16 cellular contexts compared by ENCODE assay signal in the genomic region with DNA sequence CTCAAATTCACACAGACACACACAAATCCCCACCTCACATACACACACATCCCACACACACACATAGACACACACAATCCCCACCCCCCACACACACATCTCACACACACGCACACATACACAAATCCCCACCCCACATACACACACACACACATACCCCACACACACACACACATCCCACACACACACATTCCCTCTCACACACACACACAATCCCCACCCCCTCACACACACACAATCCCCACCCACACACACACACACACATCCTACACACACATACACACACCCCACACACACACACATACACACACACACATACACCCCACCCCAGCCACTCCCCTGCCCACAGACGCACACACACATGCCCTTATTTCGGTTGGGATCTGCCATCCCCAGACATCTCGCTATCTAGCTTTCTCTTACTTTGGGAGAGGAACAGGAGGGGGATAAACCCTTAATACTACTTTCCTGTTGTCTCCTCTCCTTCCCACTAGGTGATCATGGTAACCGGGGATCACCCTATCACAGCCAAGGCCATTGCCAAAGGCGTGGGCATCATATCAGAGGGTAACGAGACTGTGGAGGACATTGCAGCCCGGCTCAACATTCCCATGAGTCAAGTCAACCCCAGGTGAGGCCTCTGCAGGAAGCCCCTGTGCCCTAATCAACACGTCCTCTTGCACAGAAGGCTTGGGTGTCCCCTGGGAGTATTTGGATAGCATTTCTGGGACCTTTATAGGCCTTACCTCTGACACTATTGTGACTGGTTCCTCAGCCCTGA. TPM values are rescaled to one million over a fixed set of nuclear protein-coding genes. Genes with fewer than 3 reads are reported as not detected.
A peak's percentile ranks its signal among the peaks of the same experiment; 100 is the strongest.
DNase-seq lines count a peak whose midpoint lies in the region; FAIRE-seq and TF ChIP-seq lines count a peak whose summit lies in the region.
"Had no signal": no experiment of that assay in that cellular context is flagged by ENCODE, and none has a peak within 500 bp of the region (broad histone marks: within the 10 kb centered on the region; RNA-seq: fewer than 3 reads in every experiment).

No MANE protein-coding gene starts in this region.

- peaks cover 0 to 43% (median 22%) of the 10 kb centered on the region in 4 donors for H3K4me1 ChIP-seq in tibial artery

- no peak for TF ChIP-seq POLR2A in NB4 (IDR thresholded peaks at IDR 0.05; ENCODE audit: extremely low read depth, insufficient read length)

- peak overlapping the region; percentile 74 to 93 for H3K27ac ChIP-seq in tibial artery
- H3K27ac ChIP-seq in substantia nigra (ENCODE audit: low read depth, low read length, poor library complexity, severe bottlenecking): no peak overlapping the region

- H3K36me3 ChIP-seq in bronchial epithelial cell (ENCODE audit: control insufficient read depth, insufficient read depth, low read length) (no peaks in the 10 kb centered on the region), tibial artery (peaks cover 53 to 63% (median 53%) of the 10 kb centered on the region in 3 donors)

- H3K9me3 ChIP-seq in tibial artery: no peaks in the 10 kb centered on the region

- H3K27me3 ChIP-seq in bronchial epithelial cell (ENCODE audit: control insufficient read depth, insufficient read depth, low read length) (peaks cover 4% of the 10 kb centered on the region), tibial artery (no peaks in the 10 kb centered on the region)

- peak; percentile 65 for DNase-seq in NB4 (ENCODE audit: low read depth)
- no peak for DNase-seq in bronchial epithelial cell (ENCODE audit: low read depth)
- peak; percentile 39 for DNase-seq in mesenteric fat pad (ENCODE audit: low spot score)
- DNase-seq in tibial artery: peak in 1 of 2 donors; percentile 38
- no peak for DNase-seq in DMS153 (lab: John Stamatoyannopoulos, UW)
- no peak for DNase-seq in substantia nigra (lab: John Stamatoyannopoulos, UW)
- no peak for DNase-seq in hypothalamus (lab: John Stamatoyannopoulos, UW)
- DNase-seq: ACHN, C1 segment of cervical spinal cord, NCI-H1105 treated with DMSO at 0.1 percent for 48 hours, NCI-H1694, NCI-H2227 treated with DMSO at 0.1 percent for 48 hours, NCI-H524, PC-3, RPMI8226 had no signal

- no peak overlapping the region for H3K4me3 ChIP-seq in NB4 (ENCODE audit: low read depth, low read length)
- no peak overlapping the region for H3K4me3 ChIP-seq in bronchial epithelial cell (ENCODE audit: low read depth, low read length)
- no peak overlapping the region for H3K4me3 ChIP-seq in tibial artery

- intact Hi-C loops in tibial artery (cut with DNase I; ENCODE audit: low total_unique reads): no loop called here

- TF ChIP-seq CTCF in NB4 (IDR thresholded peaks at IDR 0.05; ENCODE audit: low read depth, low read length) (no peak), bronchial epithelial cell (IDR thresholded peaks at IDR 0.05; ENCODE audit: insufficient read depth, low read length, severe bottlenecking) (no peak), tibial artery (IDR thresholded peaks at IDR 0.05) (no peak)

- peak; percentile 90 for FAIRE-seq in bronchial epithelial cell (lab: Jason Lieb, UNC)
- FAIRE-seq: G401.6 had no signal

RNA-seq across cellular contexts. Expression of a gene that starts 17.2 kb away (rescaled TPM):
- total RNA-seq in bronchial epithelial cell (not detected in 2 replicates), mesenteric fat pad (0.39 TPM)

RNA-seq across cellular contexts. Expression of a gene that starts 18.6 kb away (rescaled TPM):
- total RNA-seq in bronchial epithelial cell (not detected in 2 replicates), mesenteric fat pad (31.2 TPM)
- total RNA-seq: PC-3 had no signal

RNA-seq across cellular contexts. Expression of a gene that starts 35.8 kb away (rescaled TPM):
- total RNA-seq in bronchial epithelial cell: 42.6 and 57.0 TPM in 2 replicates
- total RNA-seq in mesenteric fat pad: 20.4 TPM

RNA-seq across cellular contexts. Expression of a gene that starts 52.8 kb away (rescaled TPM):
- total RNA-seq in bronchial epithelial cell (under 0.01 and 0.13 TPM in 2 replicates), mesenteric fat pad (not detected)
- total RNA-seq: PC-3 had no signal

RNA-seq across cellular contexts. Expression of a gene that starts 56.2 kb away (rescaled TPM):
- total RNA-seq in bronchial epithelial cell (not detected in 2 replicates), mesenteric fat pad (0.39 TPM)
- total RNA-seq: PC-3 had no signal

Comparison
In these comparisons a context has a peak if more than half of its experiments do, and no peak if none do; other contexts are left out.
1. DNase-seq: peak in NB4 (single experiment) and mesenteric fat pad (single experiment); none in bronchial epithelial cell (single experiment), DMS153 (single experiment), substantia nigra (0 of 49) and hypothalamus (0 of 51).
2. RNA of a gene that starts 18.6 kb away (total RNA-seq): 31.2 TPM in mesenteric fat pad (single experiment); not detected in bronchial epithelial cell; every median in the first group is over 10 times any median in the second.